Comparison of ENCODE assay signal across 18 cellular contexts in genomic region chr1:107740574-107740973, GRCh38.
DNase-seq lines count a peak whose midpoint lies in the region; ATAC-seq and TF ChIP-seq lines count a peak whose summit lies in the region.
"Had no signal": no experiment of that assay in that cellular context is flagged by ENCODE, and none has a peak within 500 bp of the region (broad histone marks: within the 10 kb centered on the region; RNA-seq: fewer than 3 reads in every experiment).

No MANE protein-coding gene starts in this region.

- TF ChIP-seq CTCF in prostate gland (IDR thresholded peaks at IDR 0.05): no peak
- no peak for TF ChIP-seq CTCF in vagina (IDR thresholded peaks at IDR 0.05)
- TF ChIP-seq CTCF in lower lobe of right lung (IDR thresholded peaks at IDR 0.05): no peak

- peaks cover 36 to 77% (median 69%) of the 10 kb centered on the region in 3 donors for H3K4me1 Mint-ChIP-seq in naive B cell

- no peaks in the 10 kb centered on the region for H3K27me3 ChIP-seq in stomach smooth muscle (ENCODE audit: control insufficient read depth in 1 of 2, insufficient read depth in 2 of 2, low read length in 2 of 2)
- H3K27me3 ChIP-seq in prostate gland (replicated peaks; ENCODE audit: insufficient read depth): no peaks in the 10 kb centered on the region
- H3K27me3 ChIP-seq in vagina: no peaks in the 10 kb centered on the region
- no peaks in the 10 kb centered on the region for H3K27me3 ChIP-seq in lower lobe of right lung (ENCODE audit: low read depth)

- intact Hi-C loops in prostate gland (cut with DNase I) (loop anchor here (10.0 kb wide), 1 partner anchor 206 kb away; no protein-coding TSS in a partner anchor), vagina (cut with DNase I) (no loop called here), lower lobe of right lung (cut with DNase I) (no loop called here)

- no peak overlapping the region for H3K4me3 ChIP-seq in stomach smooth muscle (ENCODE audit: low read length in 2 of 2)
- H3K4me3 ChIP-seq in prostate gland: no peak overlapping the region
- no peak overlapping the region for H3K4me3 ChIP-seq in vagina
- no peak overlapping the region for H3K4me3 ChIP-seq in lower lobe of right lung
- H3K4me3 ChIP-seq: K562 had no signal

- no peaks in the 10 kb centered on the region for H3K27me3 Mint-ChIP-seq in naive B cell

- H3K9me3 ChIP-seq in stomach smooth muscle (ENCODE audit: control insufficient read depth in 2 of 2, low read length in 2 of 2) (no peaks in the 10 kb centered on the region), prostate gland (no peaks in the 10 kb centered on the region), vagina (no peaks in the 10 kb centered on the region), lower lobe of right lung (no peaks in the 10 kb centered on the region)

- H3K9me3 Mint-ChIP-seq in naive B cell: no peaks in the 10 kb centered on the region
- H3K9me3 Mint-ChIP-seq: H9 had no signal

- peaks cover under 1 to 9% of the 10 kb centered on the region in 2 donors for H3K36me3 Mint-ChIP-seq in naive B cell

- H3K4me1 ChIP-seq in stomach smooth muscle (ENCODE audit: control insufficient read depth, insufficient read depth, low read length) (no peaks in the 10 kb centered on the region), prostate gland (replicated peaks) (no peaks in the 10 kb centered on the region), vagina (peaks cover 4% of the 10 kb centered on the region), lower lobe of right lung (no peaks in the 10 kb centered on the region)

- DNase-seq in NCI-H82 (lab: John Stamatoyannopoulos, UW) (peak; percentile 15), NCI-H82 treated with DMSO at 0.1 percent for 48 hours (lab: John Stamatoyannopoulos, UW; ENCODE audit: unreplicated experiment) (no peak), dedifferentiated amniotic fluid mesenchymal stem cell (ENCODE audit: extremely low spot score) (peak; percentile 26), naive B cell (no peak), prostate gland (ENCODE audit: low spot score) (no peak), vagina (ENCODE audit: extremely low spot score in 2 of 2) (no peak), lower lobe of right lung (no peak)
- DNase-seq: 8988T, COR-L47, DMS153, H9, NCI-H1048, NCI-H146, NCI-H345, NCI-H526 treated with DMSO at 0.1 percent for 48 hours, PC-3 had no signal

- H3K27ac ChIP-seq in stomach smooth muscle (ENCODE audit: low read length) (peak overlapping the region; percentile 46), prostate gland (no peak overlapping the region), vagina (no peak overlapping the region), lower lobe of right lung (no peak overlapping the region)

- H3K27ac Mint-ChIP-seq in naive B cell: peak overlapping the region; percentile 25 to 90 (median 65)

- ATAC-seq in naive B cell (ENCODE audit: low read depth in 2 of 2) (no peak), lower lobe of right lung (no peak)
- ATAC-seq: K562, PC-3 had no signal

- TF ChIP-seq POLR2A in prostate gland (IDR thresholded peaks at IDR 0.05): no peak
- TF ChIP-seq POLR2A in vagina (IDR thresholded peaks at IDR 0.05): no peak

- H3K9ac ChIP-seq in stomach smooth muscle (ENCODE audit: low read length in 2 of 2): no peak overlapping the region

- H3K36me3 ChIP-seq in stomach smooth muscle (ENCODE audit: control insufficient read depth in 2 of 2, insufficient read depth in 2 of 2, low read length in 2 of 2): no peaks in the 10 kb centered on the region
- H3K36me3 ChIP-seq in prostate gland: no peaks in the 10 kb centered on the region
- no peaks in the 10 kb centered on the region for H3K36me3 ChIP-seq in vagina
- no peaks in the 10 kb centered on the region for H3K36me3 ChIP-seq in lower lobe of right lung

- 86% methylated on average over 4 of the region's 4 CpGs for WGBS in prostate gland

- peak overlapping the region in 2 of 8 donors; percentile 6 to 20 for H3K4me3 Mint-ChIP-seq in naive B cell
- H3K4me3 Mint-ChIP-seq: H9 had no signal

Comparison
In these comparisons a context has a peak if more than half of its experiments do, and no peak if none do; other contexts are left out.
1. DNase-seq: peak in NCI-H82 (single experiment) and dedifferentiated amniotic fluid mesenchymal stem cell (single experiment); none in NCI-H82 treated with DMSO at 0.1 percent for 48 hours (single experiment), naive B cell (single experiment), prostate gland (single experiment), vagina (0 of 2) and lower lobe of right lung (single experiment).